4 cellular contexts compared by ENCODE assay signal in the genomic region with DNA sequence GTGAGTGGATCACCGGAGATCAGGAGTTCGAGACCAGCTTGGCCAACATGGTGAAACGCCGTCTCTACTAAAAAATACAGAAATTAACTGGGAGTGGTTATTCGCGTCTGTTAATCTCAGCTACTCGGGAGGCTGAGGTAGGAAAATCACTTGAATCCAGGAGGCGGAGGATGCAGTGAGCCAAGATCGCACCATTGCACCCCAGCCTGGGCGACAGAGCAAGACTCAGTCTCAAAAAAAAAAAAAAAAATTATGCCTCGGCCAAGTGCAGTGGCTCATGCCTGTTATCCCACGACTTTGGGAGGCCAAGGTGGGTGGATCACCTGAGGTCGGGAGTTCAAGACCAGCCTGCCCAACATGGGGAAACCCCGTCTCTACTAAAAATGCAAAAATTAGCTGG. TPM values are rescaled to one million over a fixed set of nuclear protein-coding genes. Genes with fewer than 3 reads are reported as not detected.
"Had no signal": no experiment of that assay in that cellular context is flagged by ENCODE, and none has a peak within 500 bp of the region (broad histone marks: within the 10 kb centered on the region; RNA-seq: fewer than 3 reads in every experiment).

No MANE protein-coding gene starts in this region.

RNA-seq across cellular contexts. Expression of a gene that starts 49.8 kb away (rescaled TPM):
- total RNA-seq: dermis blood vessel endothelial cell, endothelial cell of umbilical vein, gastroesophageal sphincter, glomerular endothelial cell had no signal
